Comparison of ENCODE assay signal across 16 cellular contexts in genomic region chr7:21920931-21921330, GRCh38. TPM values are rescaled to one million over a fixed set of nuclear protein-coding genes. Genes with fewer than 3 reads are reported as not detected.
A peak's percentile ranks its signal among the peaks of the same experiment; 100 is the strongest.
DNase-seq lines count a peak whose midpoint lies in the region; ATAC-seq and TF ChIP-seq lines count a peak whose summit lies in the region.
"Had no signal": no experiment of that assay in that cellular context is flagged by ENCODE, and none has a peak within 500 bp of the region (broad histone marks: within the 10 kb centered on the region; RNA-seq: fewer than 3 reads in every experiment).

No MANE protein-coding gene starts in this region.

- peaks cover 27% of the 10 kb centered on the region for H3K4me1 Mint-ChIP-seq in nephron progenitor cell
- peaks cover 26 to 68% of the 10 kb centered on the region in 2 donors for H3K4me1 Mint-ChIP-seq in stimulated activated naive B cell treated with anti-CD40 and anti-IgM and Interleukin-4, amounts not matched to agents 10 μg/mL and 1 μg/mL and 100 μg/mL, for 72 hours

- DNase-seq in NCI-H146 treated with DMSO at 0.1 percent for 48 hours (lab: John Stamatoyannopoulos, UW; ENCODE audit: unreplicated experiment), result peak; percentile 4
- DNase-seq in NCI-H146 (lab: John Stamatoyannopoulos, UW), result no peak
- DNase-seq in NCI-H2227 (lab: John Stamatoyannopoulos, UW; ENCODE audit: unreplicated experiment), result peak; percentile 35
- no peak for DNase-seq in nephron progenitor cell
- no peak for DNase-seq in stimulated activated naive B cell treated with anti-CD40 and anti-IgM and Interleukin-4, amounts not matched to agents 10 μg/mL and 1 μg/mL and 100 μg/mL, for 72 hours
- DNase-seq in BE2C, result no peak
- no peak for DNase-seq in cerebellar nuclear complex (lab: John Stamatoyannopoulos, UW)
- DNase-seq: CD4-positive, alpha-beta T cell; NCI-H1048; NCI-H1436 treated with DMSO at 0.1 percent for 48 hours; NCI-H2029; NCI-H510A; SIG-M5 had no signal

- no peaks in the 10 kb centered on the region for H3K9me3 ChIP-seq in BE2C

- H3K9me3 Mint-ChIP-seq in nephron progenitor cell, result no peaks in the 10 kb centered on the region
- H3K9me3 Mint-ChIP-seq in stimulated activated naive B cell treated with anti-CD40 and anti-IgM and Interleukin-4, amounts not matched to agents 10 μg/mL and 1 μg/mL and 100 μg/mL, for 72 hours, result no peaks in the 10 kb centered on the region
- H3K9me3 Mint-ChIP-seq: CD4-positive, alpha-beta T cell; IgD-negative memory B cell had no signal

- H3K36me3 ChIP-seq in BE2C, result no peaks in the 10 kb centered on the region

- H3K27ac Mint-ChIP-seq in nephron progenitor cell, result peak overlapping the region; percentile 18
- H3K27ac Mint-ChIP-seq in stimulated activated naive B cell treated with anti-CD40 and anti-IgM and Interleukin-4, amounts not matched to agents 10 μg/mL and 1 μg/mL and 100 μg/mL, for 72 hours, result peak overlapping the region; percentile 20
- H3K27ac Mint-ChIP-seq: CD4-positive, alpha-beta T cell had no signal

- peaks cover 12% of the 10 kb centered on the region for H3K36me3 Mint-ChIP-seq in nephron progenitor cell (ENCODE audit: low read depth)
- peaks cover 4 to 19% of the 10 kb centered on the region in 2 donors for H3K36me3 Mint-ChIP-seq in stimulated activated naive B cell treated with anti-CD40 and anti-IgM and Interleukin-4, amounts not matched to agents 10 μg/mL and 1 μg/mL and 100 μg/mL, for 72 hours

- no peak overlapping the region for H3K4me3 Mint-ChIP-seq in nephron progenitor cell
- H3K4me3 Mint-ChIP-seq in stimulated activated naive B cell treated with anti-CD40 and anti-IgM and Interleukin-4, amounts not matched to agents 10 μg/mL and 1 μg/mL and 100 μg/mL, for 72 hours, result no peak overlapping the region
- H3K4me3 Mint-ChIP-seq: CD4-positive, alpha-beta T cell; IgD-negative memory B cell had no signal

- H3K4me3 ChIP-seq in BE2C (ENCODE audit: low read depth, low read length), result no peak overlapping the region
- H3K4me3 ChIP-seq: BLaER1 treated with 17β-estradiol and CSF1 and Interleukin-3, amounts not matched to agents 10 nM and 100 nM; SK-N-MC had no signal

- ATAC-seq in stimulated activated naive B cell treated with anti-CD40 and anti-IgM and Interleukin-4, amounts not matched to agents 10 μg/mL and 1 μg/mL and 100 μg/mL, for 72 hours (replicated peaks), result no peak

- TF ChIP-seq CTCF in nephron progenitor cell (IDR thresholded peaks at IDR 0.05) (no peak), BE2C (IDR thresholded peaks at IDR 0.05; ENCODE audit: low read depth, low read length) (no peak)

- H3K27me3 ChIP-seq in BE2C, result no peaks in the 10 kb centered on the region
- H3K27me3 ChIP-seq: BLaER1 treated with 17β-estradiol and CSF1 and Interleukin-3, amounts not matched to agents 10 nM and 100 nM had no signal

- peaks cover 3% of the 10 kb centered on the region for H3K27me3 Mint-ChIP-seq in nephron progenitor cell (ENCODE audit: low read depth, poor library complexity)
- no peaks in the 10 kb centered on the region for H3K27me3 Mint-ChIP-seq in stimulated activated naive B cell treated with anti-CD40 and anti-IgM and Interleukin-4, amounts not matched to agents 10 μg/mL and 1 μg/mL and 100 μg/mL, for 72 hours
- H3K27me3 Mint-ChIP-seq: CD4-positive, alpha-beta T cell; IgD-negative memory B cell had no signal

- no peaks in the 10 kb centered on the region for H3K4me1 ChIP-seq in BE2C

RNA-seq across cellular contexts. Expression of gene CDCA7L, which starts 24.8 kb away (rescaled TPM):
- polyA plus RNA-seq in BE2C (2012; ENCODE audit: insufficient read depth, insufficient read length, low read depth), result 7.6 TPM

Comparison
In these comparisons a context has a peak if more than half of its experiments do, and no peak if none do; other contexts are left out.
1. DNase-seq: peak in NCI-H146 treated with DMSO at 0.1 percent for 48 hours (single experiment) and NCI-H2227 (single experiment); none in NCI-H146 (single experiment), nephron progenitor cell (single experiment), stimulated activated naive B cell treated with anti-CD40 and anti-IgM and Interleukin-4, amounts not matched to agents 10 μg/mL and 1 μg/mL and 100 μg/mL, for 72 hours (single experiment), BE2C (single experiment) and cerebellar nuclear complex (0 of 2).